Comparison of ENCODE assay signal across 15 cellular contexts in genomic region chrX:133570549-133570948, GRCh38.
"Had no signal": no experiment of that assay in that cellular context is flagged by ENCODE, and none has a peak within 500 bp of the region (broad histone marks: within the 10 kb centered on the region; RNA-seq: fewer than 3 reads in every experiment).

No MANE protein-coding gene starts in this region.

- H3K9me3 ChIP-seq: lower lobe of right lung had no signal

- H3K36me3 ChIP-seq: adrenal gland, lower lobe of right lung had no signal

- DNase-seq: activated CD4-positive, alpha-beta memory T cell treated with anti-CD3 and anti-CD28 coated beads for 36 hours; activated CD4-positive, alpha-beta T cell treated with anti-CD3 and anti-CD28 coated beads for 4 hours; activated gamma-delta T cell treated with Interleukin-2 at 50 U/mL for 16 hours; activated T-cell treated with anti-CD3 and anti-CD28 coated beads for 4 hours; adrenal gland; immature natural killer cell; lower lobe of right lung; nephron progenitor cell; nucleus accumbens; posterior cingulate gyrus; stimulated activated naive B cell treated with anti-CD40 and anti-IgM and Interleukin-4, amounts not matched to agents 10 μg/mL and 1 μg/mL and 100 μg/mL, for 72 hours had no signal

- H3K27me3 ChIP-seq: adrenal gland had no signal

- H3K4me3 ChIP-seq: adrenal gland, coronary artery, lower lobe of right lung had no signal

- H3K4me1 ChIP-seq: adrenal gland, lower lobe of right lung had no signal

- H3K27ac ChIP-seq: adrenal gland, coronary artery, lower lobe of right lung had no signal

- FAIRE-seq: TTC549 had no signal

- ATAC-seq: activated naive CD4-positive, alpha-beta T cell treated with anti-CD3 and anti-CD28 coated beads, Interleukin-2, amount 50 U/mL, for 72 hours; lower lobe of right lung; stimulated activated naive B cell treated with anti-CD40 and anti-IgM and Interleukin-4, amounts not matched to agents 10 μg/mL and 1 μg/mL and 100 μg/mL, for 72 hours; WTC11 had no signal
